In the genomic region with DNA sequence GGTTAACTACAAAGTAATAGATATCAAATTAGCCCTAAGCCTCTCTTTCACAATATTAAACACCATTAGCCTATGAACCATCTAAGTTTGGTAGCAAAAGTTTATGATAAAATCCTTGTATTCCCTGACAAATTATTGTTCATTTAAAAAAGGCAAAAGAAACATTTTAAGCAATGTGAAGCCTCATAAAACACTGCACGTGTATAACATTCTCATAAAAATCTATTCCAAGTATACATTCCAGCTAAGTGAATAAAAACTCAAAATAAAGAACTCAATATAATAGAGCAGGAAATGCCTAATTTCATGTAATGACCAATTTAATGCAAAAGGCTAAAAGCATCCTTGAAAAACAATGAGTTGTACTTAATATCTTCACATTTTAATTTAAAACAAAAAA, we compare ENCODE assay signal across 31 cellular contexts.
"Had no signal": no experiment of that assay in that cellular context is flagged by ENCODE, and none has a peak within 500 bp of the region (broad histone marks: within the 10 kb centered on the region; RNA-seq: fewer than 3 reads in every experiment).

No MANE protein-coding gene starts in this region.

- DNase-seq: activated CD4-positive, alpha-beta memory T cell treated with anti-CD3 and anti-CD28 coated beads for 36 hours; activated CD4-positive, alpha-beta T cell treated with anti-CD3 and anti-CD28 coated beads for 36 hours; activated CD4-positive, alpha-beta T cell treated with anti-CD3 and anti-CD28 coated beads, Interleukin-2, amount 10 ng/mL, durations not matched to agents 24 days and 14 days; activated CD4-positive, CD25-positive, alpha-beta regulatory T cell; activated CD4-positive, CD25-positive, alpha-beta regulatory T cell treated with anti-CD3 and anti-CD28 coated beads, Interleukin-2, amount 50 U/mL, for 72 hours; activated CD8-positive, alpha-beta memory T cell treated with anti-CD3 and anti-CD28 coated beads, Interleukin-2, amount 10 ng/mL, durations not matched to agents 7 days and 5 days; activated CD8-positive, alpha-beta memory T cell treated with anti-CD3 and anti-CD28 coated beads, Interleukin-2, amount 50 U/mL, for 4 hours; activated CD8-positive, alpha-beta T cell treated with anti-CD3 and anti-CD28 coated beads, Interleukin-2, amount 10 ng/mL, durations not matched to agents 7 days and 5 days; activated effector memory CD4-positive, alpha-beta T cell treated with anti-CD3 and anti-CD28 coated beads, Interleukin-2, amount 50 U/mL, for 16 hours; activated naive CD4-positive, alpha-beta T cell treated with anti-CD3 and anti-CD28 coated beads, Interleukin-2, amount 10 ng/mL, durations not matched to agents 7 days and 5 days; activated naive CD8-positive, alpha-beta T cell treated with anti-CD3 and anti-CD28 coated beads, Interleukin-2, amount 10 ng/mL, durations not matched to agents 7 days and 5 days; activated T-cell treated with anti-CD3 and anti-CD28 coated beads, Interleukin-2, amount 50 U/mL, for 1 hour; activated T-cell treated with anti-CD3 and anti-CD28 coated beads, Interleukin-2, amount 50 U/mL, for 48 hours; central memory CD4-positive, alpha-beta T cell; dorsolateral prefrontal cortex; effector memory CD4-positive, alpha-beta T cell; endodermal cell; esophagus squamous epithelium; foreskin melanocyte; glutamatergic neuron; heart left ventricle; T-cell; T1000; WERI-Rb-1 had no signal

- H3K4me3 ChIP-seq: ascending aorta, breast epithelium, cardiac muscle cell, coronary artery, dorsolateral prefrontal cortex, esophagus squamous epithelium, heart left ventricle had no signal

- H3K27ac ChIP-seq: ascending aorta, breast epithelium, cardiac muscle cell, coronary artery, dorsolateral prefrontal cortex, epithelial cell of prostate, esophagus squamous epithelium, heart left ventricle, WERI-Rb-1 had no signal

- H3K4me1 ChIP-seq: ascending aorta, breast epithelium, esophagus squamous epithelium had no signal

- H3K9me3 ChIP-seq: ascending aorta, breast epithelium, esophagus squamous epithelium, heart left ventricle had no signal

- FAIRE-seq: endothelial cell of umbilical vein had no signal

- ATAC-seq: activated CD4-positive, alpha-beta T cell treated with anti-CD3 and anti-CD28 coated beads for 36 hours; activated CD8-positive, alpha-beta memory T cell treated with anti-CD3 and anti-CD28 coated beads, Interleukin-2, amount 10 ng/mL, durations not matched to agents 7 days and 5 days; activated CD8-positive, alpha-beta T cell treated with anti-CD3 and anti-CD28 coated beads, Interleukin-2, amount 10 ng/mL, durations not matched to agents 7 days and 5 days; activated naive CD4-positive, alpha-beta T cell treated with anti-CD3 and anti-CD28 coated beads, Interleukin-2, amount 50 U/mL, for 72 hours; heart left ventricle; T-cell had no signal

- H3K36me3 ChIP-seq: ascending aorta, breast epithelium, cardiac muscle cell, esophagus squamous epithelium, heart left ventricle, WERI-Rb-1 had no signal
